8 cellular contexts compared by ENCODE assay signal in genomic region chr5:1011226-1011631, GRCh38. TPM values are rescaled to one million over a fixed set of nuclear protein-coding genes. Genes with fewer than 3 reads are reported as not detected.
A peak's percentile ranks its signal among the peaks of the same experiment; 100 is the strongest.
DNase-seq lines count a peak whose midpoint lies in the region; ATAC-seq and TF ChIP-seq lines count a peak whose summit lies in the region.

No MANE protein-coding gene starts in this region.

- H3K9me2 ChIP-seq in DOHH2 (replicated peaks; ENCODE audit: control insufficient read depth, low read length), result no peaks in the 10 kb centered on the region
- H3K9me2 ChIP-seq in Karpas-422 (replicated peaks; ENCODE audit: insufficient read depth, low read length), result no peaks in the 10 kb centered on the region

- TF ChIP-seq CTCF in DOHH2 (IDR thresholded peaks at IDR 0.05; ENCODE audit: low read depth, low read length, poor library complexity, severe bottlenecking) (peak; percentile 79), activated B cell treated with CpG ODN at 0.5 μM for 24 hours (IDR thresholded peaks at IDR 0.05) (no peak), fibroblast of pulmonary artery (IDR thresholded peaks at IDR 0.05; ENCODE audit: low read length, missing control alignments) (peak; percentile 16)

- H3F3A ChIP-seq in DOHH2 (ENCODE audit: control insufficient read depth, insufficient read depth), result peaks cover 2% of the 10 kb centered on the region; the same call in 1 of the 2 replicates

- H3K27me3 ChIP-seq in DOHH2 (ENCODE audit: control insufficient read depth, low read length) (peaks cover 10% of the 10 kb centered on the region), Karpas-422 (ENCODE audit: low read length) (no peaks in the 10 kb centered on the region)

- no peak overlapping the region for H3K4me2 ChIP-seq in DOHH2 (ENCODE audit: low read length)
- no peak overlapping the region for H3K4me2 ChIP-seq in Karpas-422 (ENCODE audit: low read depth, low read length, poor library complexity, severe bottlenecking)

- H3K79me2 ChIP-seq in DOHH2 (ENCODE audit: control insufficient read depth, low read length) (no peaks in the 10 kb centered on the region), Karpas-422 (ENCODE audit: low read length) (no peaks in the 10 kb centered on the region)

- no peaks in the 10 kb centered on the region for H4K20me1 ChIP-seq in DOHH2 (ENCODE audit: control insufficient read depth, insufficient read depth, low read depth, low read length)
- H4K20me1 ChIP-seq in Karpas-422 (ENCODE audit: insufficient read depth, low read depth, low read length), result no peaks in the 10 kb centered on the region

- H3K4me3 ChIP-seq in DOHH2 (ENCODE audit: low read length), result no peak overlapping the region
- no peak overlapping the region for H3K4me3 ChIP-seq in Karpas-422 (ENCODE audit: low read length)
- H3K4me3 ChIP-seq in fibroblast of pulmonary artery (replicated peaks; ENCODE audit: low read depth, low read length), result no peak overlapping the region

- H3K27ac Mint-ChIP-seq in activated B cell treated with CpG ODN at 0.5 μM for 24 hours, result no peak overlapping the region

- no peaks in the 10 kb centered on the region for H3K36me3 Mint-ChIP-seq in activated B cell treated with CpG ODN at 0.5 μM for 24 hours (ENCODE audit: low read depth)

- peaks cover 3% of the 10 kb centered on the region; the same call in 1 of the 2 replicates for H3K4me1 ChIP-seq in DOHH2 (ENCODE audit: control insufficient read depth, low read length)
- H3K4me1 ChIP-seq in Karpas-422 (ENCODE audit: low read length), result peaks cover 4% of the 10 kb centered on the region; the same call in 1 of the 2 replicates

- peak; percentile 81 for DNase-seq in Karpas-422
- no peak for DNase-seq in activated B cell treated with CpG ODN at 0.5 μM for 24 hours
- no peak for DNase-seq in fibroblast of pulmonary artery (ENCODE audit: low read depth)
- peak; percentile 36 to 45 for DNase-seq in stimulated activated CD4-positive, alpha-beta T cell treated with anti-CD3 and anti-CD28 coated beads, Interleukin-1b, Interleukin-23, amount 100 ng/mL, for 4 hours (ENCODE audit: low read depth in 2 of 2)
- DNase-seq in OCI-M2 (lab: John Stamatoyannopoulos, UW; ENCODE audit: unreplicated experiment), result no peak

- intact Hi-C loops in activated B cell treated with CpG ODN at 0.5 μM for 24 hours (cut with micrococcal nuclease), result no loop called here

- no peak for ATAC-seq in activated B cell treated with CpG ODN at 0.5 μM for 24 hours (ENCODE audit: low read depth)
- ATAC-seq in GM18520 (IDR thresholded peaks at IDR 0.05; ENCODE audit: unreplicated experiment), result no peak
- no peak for ATAC-seq in HG02763 (IDR thresholded peaks at IDR 0.05; ENCODE audit: unreplicated experiment)

- no peaks in the 10 kb centered on the region for H3K9me3 Mint-ChIP-seq in activated B cell treated with CpG ODN at 0.5 μM for 24 hours

- POLR2A ChIA-PET in activated B cell treated with CpG ODN at 0.5 μM for 24 hours (lab: Charles Lee), result no interaction called here

- H3K4me3 Mint-ChIP-seq in activated B cell treated with CpG ODN at 0.5 μM for 24 hours, result peak overlapping the region; percentile 32

- no peaks in the 10 kb centered on the region for H3K9me3 ChIP-seq in DOHH2 (ENCODE audit: control insufficient read depth, insufficient read depth, low read length)
- H3K9me3 ChIP-seq in Karpas-422 (ENCODE audit: low read length), result no peaks in the 10 kb centered on the region

- peaks cover 41% of the 10 kb centered on the region for H3K27me3 Mint-ChIP-seq in activated B cell treated with CpG ODN at 0.5 μM for 24 hours

- peaks cover 9% of the 10 kb centered on the region for H3K4me1 Mint-ChIP-seq in activated B cell treated with CpG ODN at 0.5 μM for 24 hours

- CTCF ChIA-PET in activated B cell treated with CpG ODN at 0.5 μM for 24 hours (lab: Charles Lee), result interaction anchor here (1.4 kb wide), 1 partner anchor 129 kb away, joined by 10 read pairs; no protein-coding TSS in a partner anchor

- H3K9ac ChIP-seq in Karpas-422 (ENCODE audit: low read length), result no peak overlapping the region

- no peak overlapping the region for H3K27ac ChIP-seq in DOHH2 (ENCODE audit: low read depth, low read length)
- no peak overlapping the region for H3K27ac ChIP-seq in Karpas-422 (ENCODE audit: low read length)

- H3K36me3 ChIP-seq in DOHH2 (ENCODE audit: control insufficient read depth, low read length) (no peaks in the 10 kb centered on the region), Karpas-422 (ENCODE audit: insufficient read depth, low read length) (no peaks in the 10 kb centered on the region)

- no peak overlapping the region for H2AFZ ChIP-seq in Karpas-422 (ENCODE audit: low read length)

RNA-seq across cellular contexts. Expression of gene NKD2, which starts 2.6 kb away (rescaled TPM):
- total RNA-seq in Karpas-422 (2014; rRNA removed; shearing (Covaris generic); ENCODE audit: low replicate concordance), result not detected in 2 replicates
- total RNA-seq in activated B cell treated with CpG ODN at 0.5 μM for 24 hours, result 0.16 and 1.1 TPM in 2 replicates

Comparison
In these comparisons a context has a peak if more than half of its experiments do, and no peak if none do; other contexts are left out.
1. DNase-seq: peak in Karpas-422 (single experiment) and stimulated activated CD4-positive, alpha-beta T cell treated with anti-CD3 and anti-CD28 coated beads, Interleukin-1b, Interleukin-23, amount 100 ng/mL, for 4 hours (2 of 2); none in activated B cell treated with CpG ODN at 0.5 μM for 24 hours (single experiment), fibroblast of pulmonary artery (single experiment) and OCI-M2 (single experiment).